12 cellular contexts compared by ENCODE assay signal in genomic region chr9:89922099-89922498, GRCh38.
"Had no signal": no experiment of that assay in that cellular context is flagged by ENCODE, and none has a peak within 500 bp of the region (broad histone marks: within the 10 kb centered on the region; RNA-seq: fewer than 3 reads in every experiment).

No MANE protein-coding gene starts in this region.

- H3K4me3 ChIP-seq: lung, skin epidermis, tibial artery had no signal

- FAIRE-seq: endometrium had no signal

- ATAC-seq: esophagus mucosa had no signal

- H3K36me3 ChIP-seq: brain microvascular endothelial cell, tibial artery had no signal

- H3K9me3 ChIP-seq: tibial artery had no signal

- H3K27ac ChIP-seq: brain microvascular endothelial cell, skin epidermis, tibial artery had no signal

- DNase-seq: activated B cell treated with CpG ODN at 0.5 μM for 24 hours; activated CD4-positive, alpha-beta T cell treated with anti-CD3 and anti-CD28 coated beads, Interleukin-2, amount 10 ng/mL, durations not matched to agents 7 days and 5 days; activated effector memory CD4-positive, alpha-beta T cell treated with anti-CD3 and anti-CD28 coated beads, Interleukin-2, amount 50 U/mL, for 16 hours; activated T-cell treated with anti-CD3 and anti-CD28 coated beads, Interleukin-2, amount 50 U/mL, for 24 hours; amygdala; brain microvascular endothelial cell; midbrain; tibial artery had no signal

- H3K27me3 ChIP-seq: brain microvascular endothelial cell had no signal
